Comparison of ENCODE assay signal across 8 cellular contexts in genomic region chr11:19821412-19821875, GRCh38.
"Had no signal": no experiment of that assay in that cellular context is flagged by ENCODE, and none has a peak within 500 bp of the region (broad histone marks: within the 10 kb centered on the region; RNA-seq: fewer than 3 reads in every experiment).

No MANE protein-coding gene starts in this region.

- H3K36me3 ChIP-seq: spleen had no signal

- H3K4me3 ChIP-seq: sigmoid colon, spleen, testis had no signal

- H3K27me3 ChIP-seq: sigmoid colon, spleen, testis had no signal

- ATAC-seq: T-cell had no signal

- H3K9me3 ChIP-seq: sigmoid colon, spleen, testis had no signal

- DNase-seq: activated CD4-positive, alpha-beta T cell treated with anti-CD3 and anti-CD28 coated beads for 1 hour; activated CD4-positive, alpha-beta T cell treated with anti-CD3 and anti-CD28 coated beads, Interleukin-2, amount 50 U/mL, for 4 hours; activated naive CD4-positive, alpha-beta T cell treated with anti-CD3 and anti-CD28 coated beads for 36 hours; sigmoid colon; spleen; T-cell; T-helper 9 cell; testis had no signal

- H3K4me1 ChIP-seq: testis had no signal

- H3K27ac ChIP-seq: sigmoid colon, spleen, testis had no signal
